ENCODE assay signal across 39 cellular contexts in the genomic region with DNA sequence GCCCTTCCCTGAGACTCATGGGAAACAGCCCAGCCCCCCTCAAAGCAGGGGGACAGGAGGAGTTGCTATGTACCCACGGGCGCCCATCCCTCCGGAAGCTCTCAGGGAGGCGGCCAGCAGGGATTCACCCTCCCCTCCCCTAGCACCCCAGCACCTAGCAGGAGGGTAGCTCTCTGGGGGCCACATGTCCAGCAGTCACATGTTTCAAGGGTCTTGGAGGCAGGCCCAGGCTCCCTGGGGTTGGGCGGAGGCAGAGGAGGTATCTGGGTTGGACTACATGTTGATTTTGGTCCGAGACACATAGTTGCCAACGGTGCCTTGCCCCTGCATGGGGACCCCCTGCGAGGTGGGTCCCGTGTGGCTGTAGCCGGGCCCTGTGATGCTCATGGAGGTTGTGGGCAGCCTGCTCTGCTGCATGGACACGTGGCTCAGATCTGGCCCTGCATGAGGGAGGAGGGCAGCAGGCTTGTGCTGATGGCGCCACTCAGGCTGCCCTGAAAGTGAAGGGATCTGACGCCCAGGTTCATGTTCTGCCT.
"Had no signal": no experiment of that assay in that cellular context is flagged by ENCODE, and none has a peak within 500 bp of the region (broad histone marks: within the 10 kb centered on the region; RNA-seq: fewer than 3 reads in every experiment).

No MANE protein-coding gene starts in this region.

- H3K9me3 ChIP-seq: adrenal gland, ascending aorta, body of pancreas, breast epithelium had no signal

- H3K9me3 Mint-ChIP-seq: activated naive CD4-positive, alpha-beta T cell treated with anti-CD3 and anti-CD28 coated beads for 36 hours; activated naive CD4-positive, alpha-beta T cell treated with anti-CD3 and anti-CD28 coated beads, Interleukin-2, amount 10 ng/mL, durations not matched to agents 7 days and 5 days; activated naive CD4-positive, alpha-beta T cell treated with anti-CD3 and anti-CD28 coated beads, Interleukin-2, amount 50 U/mL, for 24 hours; activated naive CD4-positive, alpha-beta T cell treated with anti-CD3 and anti-CD28 coated beads, Interleukin-2, amount 50 U/mL, for 72 hours; activated naive CD8-positive, alpha-beta T cell treated with anti-CD3 and anti-CD28 coated beads for 36 hours; activated naive CD8-positive, alpha-beta T cell treated with anti-CD3 and anti-CD28 coated beads, Interleukin-2, amount 10 ng/mL, durations not matched to agents 7 days and 5 days; activated naive CD8-positive, alpha-beta T cell treated with anti-CD3 and anti-CD28 coated beads, Interleukin-2, amount 50 U/mL, for 24 hours; activated T-cell treated with anti-CD3 and anti-CD28 coated beads, Interleukin-2, amount 50 U/mL, for 24 hours; activated T-cell treated with anti-CD3 and anti-CD28 coated beads, Interleukin-2, amount 50 U/mL, for 4 hours; activated T-cell treated with anti-CD3 and anti-CD28 coated beads, Interleukin-2, amount 50 U/mL, for 72 hours; activated T-helper 1 cell treated with anti-CD3 and anti-CD28 coated beads, Interleukin-12 subunit alpha, Interleukin-12 subunit beta, Interleukin-2, Interleukin-4 antibody, amounts not matched to agents 30 ng/mL and 10 ng/mL and 1 ng/mL, durations not matched to agents 14 hours and 24 hours and 36 hours; activated T-helper 17 cell treated with anti-CD3 and anti-CD28 coated beads, Interleukin-2, amount 50 U/mL, for 72 hours; activated T-helper 2 cell treated with anti-CD3 and anti-CD28 coated beads, Interferon-gamma antibody, Interleukin-2, Interleukin-4, amounts not matched to agents 10 μg/mL and 5 μg/mL and 100 μg/mL, durations not matched to agents 14 hours and 24 hours and 36 hours; brain; central memory CD8-positive, alpha-beta T cell had no signal

- H3K27me3 ChIP-seq: adrenal gland, ascending aorta, body of pancreas, brain microvascular endothelial cell, cardiac muscle cell had no signal

- H3K4me3 Mint-ChIP-seq: activated naive CD4-positive, alpha-beta T cell treated with anti-CD3 and anti-CD28 coated beads for 36 hours; activated naive CD4-positive, alpha-beta T cell treated with anti-CD3 and anti-CD28 coated beads, Interleukin-2, amount 10 ng/mL, durations not matched to agents 7 days and 5 days; activated naive CD4-positive, alpha-beta T cell treated with anti-CD3 and anti-CD28 coated beads, Interleukin-2, amount 50 U/mL, for 24 hours; activated naive CD8-positive, alpha-beta T cell; activated naive CD8-positive, alpha-beta T cell treated with anti-CD3 and anti-CD28 coated beads for 36 hours; activated naive CD8-positive, alpha-beta T cell treated with anti-CD3 and anti-CD28 coated beads, Interleukin-2, amount 10 ng/mL, durations not matched to agents 7 days and 5 days; activated naive CD8-positive, alpha-beta T cell treated with anti-CD3 and anti-CD28 coated beads, Interleukin-2, amount 50 U/mL, for 24 hours; activated T-cell treated with anti-CD3 and anti-CD28 coated beads, Interleukin-2, amount 50 U/mL, for 24 hours; activated T-cell treated with anti-CD3 and anti-CD28 coated beads, Interleukin-2, amount 50 U/mL, for 4 hours; activated T-cell treated with anti-CD3 and anti-CD28 coated beads, Interleukin-2, amount 50 U/mL, for 72 hours; activated T-helper 1 cell treated with anti-CD3 and anti-CD28 coated beads, Interleukin-12 subunit alpha, Interleukin-12 subunit beta, Interleukin-2, Interleukin-4 antibody, amounts not matched to agents 30 ng/mL and 10 ng/mL and 1 ng/mL, durations not matched to agents 14 hours and 24 hours and 36 hours; activated T-helper 17 cell treated with anti-CD3 and anti-CD28 coated beads, Interleukin-2, amount 50 U/mL, for 72 hours; brain; central memory CD8-positive, alpha-beta T cell had no signal

- ATAC-seq: activated naive CD4-positive, alpha-beta T cell treated with anti-CD3 and anti-CD28 coated beads, Interleukin-2, amount 50 U/mL, for 72 hours; activated naive CD8-positive, alpha-beta T cell treated with anti-CD3 and anti-CD28 coated beads, Interleukin-2, amount 50 U/mL, for 24 hours; activated T-cell treated with anti-CD3 and anti-CD28 coated beads, Interleukin-2, amount 50 U/mL, for 4 hours; activated T-cell treated with anti-CD3 and anti-CD28 coated beads, Interleukin-2, amount 50 U/mL, for 72 hours; activated T-helper 17 cell treated with anti-CD3 and anti-CD28 coated beads, Interleukin-2, amount 50 U/mL, for 72 hours; body of pancreas had no signal

- H3K4me3 ChIP-seq: adrenal gland, ascending aorta, body of pancreas, breast epithelium, cardiac muscle cell had no signal

- H3K4me1 ChIP-seq: adrenal gland, ascending aorta, body of pancreas, breast epithelium had no signal

- H3K36me3 ChIP-seq: adrenal gland, ascending aorta, brain microvascular endothelial cell, breast epithelium, cardiac muscle cell had no signal

- H3K27ac ChIP-seq: adrenal gland, ascending aorta, body of pancreas, brain microvascular endothelial cell, breast epithelium, cardiac muscle cell had no signal

- DNase-seq: activated effector memory CD4-positive, alpha-beta T cell treated with anti-CD3 and anti-CD28 coated beads, Interleukin-2, amount 50 U/mL, for 16 hours; activated effector memory CD4-positive, alpha-beta T cell treated with Interleukin-2 at 50 U/mL for 16 hours; activated gamma-delta T cell; activated gamma-delta T cell treated with Interleukin-2 at 50 U/mL for 16 hours; activated naive CD4-positive, alpha-beta T cell; activated naive CD4-positive, alpha-beta T cell treated with anti-CD3 and anti-CD28 coated beads for 36 hours; activated naive CD4-positive, alpha-beta T cell treated with anti-CD3 and anti-CD28 coated beads, Interleukin-2, amount 10 ng/mL, durations not matched to agents 7 days and 5 days; activated naive CD4-positive, alpha-beta T cell treated with anti-CD3 and anti-CD28 coated beads, Interleukin-2, amount 50 U/mL, for 16 hours; activated naive CD4-positive, alpha-beta T cell treated with Interleukin-2 at 50 U/mL for 16 hours; activated naive CD8-positive, alpha-beta T cell treated with anti-CD3 and anti-CD28 coated beads for 36 hours; activated naive CD8-positive, alpha-beta T cell treated with anti-CD3 and anti-CD28 coated beads, Interleukin-2, amount 10 ng/mL, durations not matched to agents 7 days and 5 days; activated naive CD8-positive, alpha-beta T cell treated with anti-CD3 and anti-CD28 coated beads, Interleukin-2, amount 50 U/mL, for 24 hours; activated T-cell treated with anti-CD3 and anti-CD28 coated beads, Interleukin-2, amount 50 U/mL, for 24 hours; activated T-cell treated with anti-CD3 and anti-CD28 coated beads, Interleukin-2, amount 50 U/mL, for 4 hours; activated T-cell treated with anti-CD3 and anti-CD28 coated beads, Interleukin-2, amount 50 U/mL, for 48 hours; activated T-cell treated with anti-CD3 and anti-CD28 coated beads, Interleukin-2, amount 50 U/mL, for 72 hours; adrenal gland; amniotic stem cell; amygdala; anterior cingulate cortex; aorta; body of pancreas; brain microvascular endothelial cell; caudate nucleus; central memory CD4-positive, alpha-beta T cell; cerebellar nuclear complex had no signal

- H3K36me3 Mint-ChIP-seq: activated naive CD4-positive, alpha-beta T cell treated with anti-CD3 and anti-CD28 coated beads, Interleukin-2, amount 10 ng/mL, durations not matched to agents 7 days and 5 days; activated naive CD4-positive, alpha-beta T cell treated with anti-CD3 and anti-CD28 coated beads, Interleukin-2, amount 50 U/mL, for 24 hours; activated naive CD4-positive, alpha-beta T cell treated with anti-CD3 and anti-CD28 coated beads, Interleukin-2, amount 50 U/mL, for 72 hours; activated naive CD8-positive, alpha-beta T cell treated with anti-CD3 and anti-CD28 coated beads for 36 hours; activated naive CD8-positive, alpha-beta T cell treated with anti-CD3 and anti-CD28 coated beads, Interleukin-2, amount 10 ng/mL, durations not matched to agents 7 days and 5 days; brain had no signal

- H3K4me1 Mint-ChIP-seq: activated naive CD4-positive, alpha-beta T cell treated with anti-CD3 and anti-CD28 coated beads, Interleukin-2, amount 10 ng/mL, durations not matched to agents 7 days and 5 days; activated naive CD4-positive, alpha-beta T cell treated with anti-CD3 and anti-CD28 coated beads, Interleukin-2, amount 50 U/mL, for 24 hours; activated naive CD8-positive, alpha-beta T cell treated with anti-CD3 and anti-CD28 coated beads for 36 hours; activated naive CD8-positive, alpha-beta T cell treated with anti-CD3 and anti-CD28 coated beads, Interleukin-2, amount 10 ng/mL, durations not matched to agents 7 days and 5 days; activated naive CD8-positive, alpha-beta T cell treated with anti-CD3 and anti-CD28 coated beads, Interleukin-2, amount 50 U/mL, for 24 hours; activated T-helper 17 cell treated with anti-CD3 and anti-CD28 coated beads, Interleukin-2, amount 50 U/mL, for 72 hours; central memory CD8-positive, alpha-beta T cell had no signal

- H3K27me3 Mint-ChIP-seq: activated naive CD4-positive, alpha-beta T cell treated with anti-CD3 and anti-CD28 coated beads, Interleukin-2, amount 50 U/mL, for 24 hours; activated naive CD8-positive, alpha-beta T cell treated with anti-CD3 and anti-CD28 coated beads for 36 hours; activated naive CD8-positive, alpha-beta T cell treated with anti-CD3 and anti-CD28 coated beads, Interleukin-2, amount 10 ng/mL, durations not matched to agents 7 days and 5 days; activated naive CD8-positive, alpha-beta T cell treated with anti-CD3 and anti-CD28 coated beads, Interleukin-2, amount 50 U/mL, for 24 hours; activated T-cell treated with anti-CD3 and anti-CD28 coated beads, Interleukin-2, amount 50 U/mL, for 24 hours; central memory CD8-positive, alpha-beta T cell had no signal

- FAIRE-seq: astrocyte, bronchial epithelial cell had no signal

- H3K27ac Mint-ChIP-seq: activated naive CD4-positive, alpha-beta T cell treated with anti-CD3 and anti-CD28 coated beads for 36 hours; activated naive CD4-positive, alpha-beta T cell treated with anti-CD3 and anti-CD28 coated beads, Interleukin-2, amount 10 ng/mL, durations not matched to agents 7 days and 5 days; activated naive CD4-positive, alpha-beta T cell treated with anti-CD3 and anti-CD28 coated beads, Interleukin-2, amount 50 U/mL, for 24 hours; activated naive CD4-positive, alpha-beta T cell treated with anti-CD3 and anti-CD28 coated beads, Interleukin-2, amount 50 U/mL, for 72 hours; activated naive CD8-positive, alpha-beta T cell; activated naive CD8-positive, alpha-beta T cell treated with anti-CD3 and anti-CD28 coated beads for 36 hours; activated naive CD8-positive, alpha-beta T cell treated with anti-CD3 and anti-CD28 coated beads, Interleukin-2, amount 10 ng/mL, durations not matched to agents 7 days and 5 days; activated naive CD8-positive, alpha-beta T cell treated with anti-CD3 and anti-CD28 coated beads, Interleukin-2, amount 50 U/mL, for 24 hours; activated T-cell treated with anti-CD3 and anti-CD28 coated beads, Interleukin-2, amount 50 U/mL, for 24 hours; activated T-cell treated with anti-CD3 and anti-CD28 coated beads, Interleukin-2, amount 50 U/mL, for 72 hours; activated T-helper 1 cell treated with anti-CD3 and anti-CD28 coated beads, Interleukin-12 subunit alpha, Interleukin-12 subunit beta, Interleukin-2, Interleukin-4 antibody, amounts not matched to agents 30 ng/mL and 10 ng/mL and 1 ng/mL, durations not matched to agents 14 hours and 24 hours and 36 hours; activated T-helper 17 cell treated with anti-CD3 and anti-CD28 coated beads, Interleukin-2, amount 50 U/mL, for 72 hours; activated T-helper 2 cell treated with anti-CD3 and anti-CD28 coated beads, Interferon-gamma antibody, Interleukin-2, Interleukin-4, amounts not matched to agents 10 μg/mL and 5 μg/mL and 100 μg/mL, durations not matched to agents 14 hours and 24 hours and 36 hours had no signal
